ENCODE assay signal across 12 cellular contexts in genomic region chr18:26756556-26756955, GRCh38.
"Had no signal": no experiment of that assay in that cellular context is flagged by ENCODE, and none has a peak within 500 bp of the region (broad histone marks: within the 10 kb centered on the region; RNA-seq: fewer than 3 reads in every experiment).

No MANE protein-coding gene starts in this region.

- H3K4me3 ChIP-seq: esophagus squamous epithelium, left ventricle myocardium inferior, testis had no signal

- H3K4me1 ChIP-seq: left ventricle myocardium inferior, testis had no signal

- DNase-seq: activated CD4-positive, CD25-positive, alpha-beta regulatory T cell; activated effector memory CD4-positive, alpha-beta T cell treated with Interleukin-2 at 50 U/mL for 16 hours; amniotic stem cell; brain microvascular endothelial cell; esophagus squamous epithelium; foreskin fibroblast; glutamatergic neuron; left ventricle myocardium inferior; stimulated activated CD4-positive, alpha-beta T cell treated with anti-CD3 and anti-CD28 coated beads, Interleukin-2, amount 100 ng/mL, for 48 hours; T-helper 2 cell; testis had no signal

- H3K36me3 ChIP-seq: brain microvascular endothelial cell, esophagus squamous epithelium, left ventricle myocardium inferior had no signal

- H3K27ac ChIP-seq: brain microvascular endothelial cell, esophagus squamous epithelium, left ventricle myocardium inferior, testis had no signal

- H3K9me3 ChIP-seq: esophagus squamous epithelium, testis had no signal

- FAIRE-seq: TTC549 had no signal

- H3K27me3 ChIP-seq: brain microvascular endothelial cell, esophagus squamous epithelium, testis had no signal
